Comparison of ENCODE assay signal across 18 cellular contexts in genomic region chr11:34907934-34908593, GRCh38. TPM values are rescaled to one million over a fixed set of nuclear protein-coding genes. Genes with fewer than 3 reads are reported as not detected.
A peak's percentile ranks its signal among the peaks of the same experiment; 100 is the strongest.
DNase-seq lines count a peak whose midpoint lies in the region; ATAC-seq, FAIRE-seq and TF ChIP-seq lines count a peak whose summit lies in the region.
"Had no signal": no experiment of that assay in that cellular context is flagged by ENCODE, and none has a peak within 500 bp of the region (broad histone marks: within the 10 kb centered on the region; RNA-seq: fewer than 3 reads in every experiment).

No MANE protein-coding gene starts in this region.

- ATAC-seq in GM21529 (IDR thresholded peaks at IDR 0.05; ENCODE audit: unreplicated experiment) (peak; percentile 60), HG03432 (IDR thresholded peaks at IDR 0.05; ENCODE audit: unreplicated experiment) (peak; percentile 76), GM12878 (peak; percentile 60), HG02623 (IDR thresholded peaks at IDR 0.05; ENCODE audit: unreplicated experiment) (no peak)
- ATAC-seq: natural killer cell treated with Interleukin-12 subunit alpha and Interleukin-12 subunit beta and Interleukin-15 and Interleukin-18, amount 100 ng/mL, for 72 hours had no signal

- TF ChIP-seq POLR2A in GM12878 (IDR thresholded peaks at IDR 0.05; ENCODE audit: low read depth, low read length): no peak

- no peak overlapping the region for H3K4me2 ChIP-seq in GM12878 (ENCODE audit: control insufficient read depth, insufficient read depth)
- no peak overlapping the region for H3K4me2 ChIP-seq in hepatocyte
- H3K4me2 ChIP-seq: smooth muscle cell had no signal

- H3K4me1 ChIP-seq in GM12878 (ENCODE audit: control insufficient read depth, insufficient read depth, low read length): peaks cover 4% of the 10 kb centered on the region; the same call in 1 of the 2 replicates
- peaks cover 4% of the 10 kb centered on the region for H3K4me1 ChIP-seq in left ventricle myocardium inferior
- H3K4me1 ChIP-seq in hepatocyte (ENCODE audit: insufficient read depth): no peaks in the 10 kb centered on the region

- 65% methylated on average over 3 of the region's 3 CpGs for WGBS in GM12878 (ENCODE audit: insufficient coverage, insufficient replicate concordance, low lambda C conversion rate, missing lambda C conversion rate)
- WGBS in hepatocyte (ENCODE audit: low lambda C conversion rate, missing lambda C conversion rate): 72% methylated on average over 3 of the region's 3 CpGs

- TF ChIP-seq CTCF in GM12865 (IDR thresholded peaks at IDR 0.05; ENCODE audit: insufficient read depth, low read depth, low read length, missing control alignments): no peak
- no peak for TF ChIP-seq CTCF in GM12878 (IDR thresholded peaks at IDR 0.05 in 2 of 3, conservative IDR thresholded peaks at IDR 0.05 in 1 of 3; ENCODE audit: control insufficient read depth in 2 of 3, extremely low read depth in 1 of 3, insufficient read depth in 1 of 3, low read depth in 3 of 3, low read length in 3 of 3)
- TF ChIP-seq CTCF in left ventricle myocardium inferior (IDR thresholded peaks at IDR 0.05; ENCODE audit: borderline replicate concordance): no peak
- TF ChIP-seq CTCF in hepatocyte (IDR thresholded peaks at IDR 0.05; ENCODE audit: poor library complexity): no peak

- H3K9me2 ChIP-seq in hepatocyte (replicated peaks; ENCODE audit: insufficient read depth): no peaks in the 10 kb centered on the region

- no TSS peak for BruUV-seq in GM12878 (replicated peaks; lab: Mats Ljungman, UMichigan)

- H2AFZ ChIP-seq in GM12878 (ENCODE audit: control insufficient read depth, low read depth, low read length) (no peak overlapping the region), hepatocyte (no peak overlapping the region)

- DNase-seq in GM12865 (ENCODE audit: low read depth) (peak; percentile 9), GM12878 (ENCODE audit: low read depth, low spot score) (no peak), left ventricle myocardium inferior (no peak), GM19238 (ENCODE audit: insufficient read length, low spot score) (no peak), hepatocyte (ENCODE audit: low spot score) (no peak)
- DNase-seq: activated B cell treated with CpG ODN at 0.5 μM for 24 hours; activated CD8-positive, alpha-beta memory T cell treated with anti-CD3 and anti-CD28 coated beads for 24 hours; caudate nucleus; effector memory CD4-positive, alpha-beta T cell; heart left ventricle; NCI-H2227 treated with DMSO at 0.1 percent for 48 hours; NK-92 treated with Interleukin-12 subunit alpha and Interleukin-12 subunit beta, amount 100 ng/mL, for 24 hours; testis had no signal

- no peak overlapping the region for H3K9ac ChIP-seq in GM12878 (ENCODE audit: control insufficient read depth, insufficient read depth, low read length)

- RAD21 ChIA-PET in GM12878 (lab: Charles Lee; ENCODE audit: unreplicated experiment): no interaction called here

- H3K4me3 ChIP-seq in GM12865 (ENCODE audit: low read depth, low read length) (no peak overlapping the region), GM12878 (no peak overlapping the region), left ventricle myocardium inferior (no peak overlapping the region), hepatocyte (no peak overlapping the region)
- H3K4me3 ChIP-seq: heart left ventricle, smooth muscle cell, testis had no signal

- intact Hi-C loops in GM12878 (cut with micrococcal nuclease; ENCODE audit: unreplicated experiment): no loop called here
- intact Hi-C loops in left ventricle myocardium inferior (cut with micrococcal nuclease): no loop called here

- no peaks in the 10 kb centered on the region for H4K20me1 ChIP-seq in GM12878 (ENCODE audit: control insufficient read depth, insufficient read depth)
- no peaks in the 10 kb centered on the region for H4K20me1 ChIP-seq in hepatocyte (ENCODE audit: insufficient read depth, poor library complexity, severe bottlenecking)

- CTCF ChIA-PET in GM12878 (lab: Yijun Ruan, JAX): interaction anchor here (1.4 kb wide), 1 partner anchor 8 kb away, joined by 6 read pairs; the partner anchor contains the start of genes APIP and PDHX

- POLR2A ChIA-PET in GM12878 (lab: Charles Lee): no interaction called here

- no peak overlapping the region for H3K27ac ChIP-seq in GM12878 (ENCODE audit: control insufficient read depth, insufficient read depth)
- no peak overlapping the region for H3K27ac ChIP-seq in left ventricle myocardium inferior (replicated peaks)
- H3K27ac ChIP-seq in hepatocyte: no peak overlapping the region
- H3K27ac ChIP-seq: heart left ventricle, testis had no signal

- TF ChIP-seq EP300 in GM12878 (IDR thresholded peaks at IDR 0.05; ENCODE audit: borderline replicate concordance in 1 of 2, control insufficient read depth in 1 of 2, low read depth in 2 of 2, low read length in 2 of 2): no peak

- TF ChIP-seq RAD21 in GM12878 (IDR thresholded peaks at IDR 0.05; ENCODE audit: insufficient read depth, low read depth, low read length): no peak

- SMC1A ChIA-PET in GM12878 (lab: Charles Lee; ENCODE audit: uncharacterized antibody, unreplicated experiment): interaction anchor here (0.6 kb wide), 1 partner anchor 67 kb away, joined by 3 read pairs; no protein-coding TSS in a partner anchor

- no peaks in the 10 kb centered on the region; the same call in 2 of the 3 replicates for H3K9me3 ChIP-seq in GM12878 (replicated peaks; ENCODE audit: control insufficient read depth, insufficient read depth, low read length)
- H3K9me3 ChIP-seq in left ventricle myocardium inferior (replicated peaks): no peaks in the 10 kb centered on the region
- H3K9me3 ChIP-seq in hepatocyte (ENCODE audit: low read depth): no peaks in the 10 kb centered on the region
- H3K9me3 ChIP-seq: heart left ventricle, testis had no signal

- H3K79me2 ChIP-seq in GM12878 (ENCODE audit: control insufficient read depth, insufficient read depth, low read length) (no peaks in the 10 kb centered on the region; the same call in 1 of the 2 replicates), hepatocyte (peaks cover 39% of the 10 kb centered on the region)

- no peaks in the 10 kb centered on the region for H3K27me3 ChIP-seq in GM12878 (replicated peaks in 1 of 2; ENCODE audit: control insufficient read depth in 2 of 2, insufficient read depth in 2 of 2, low read length in 1 of 2)
- H3K27me3 ChIP-seq in left ventricle myocardium inferior (ENCODE audit: low read depth): no peaks in the 10 kb centered on the region
- no peaks in the 10 kb centered on the region for H3K27me3 ChIP-seq in hepatocyte
- H3K27me3 ChIP-seq: heart left ventricle, testis had no signal

- in situ Hi-C loops in GM12878 (cut with MboI): no loop called here

- H3K36me3 ChIP-seq in GM12878 (ENCODE audit: control insufficient read depth in 2 of 2, insufficient read depth in 2 of 2, low read length in 1 of 2): no peaks in the 10 kb centered on the region
- H3K36me3 ChIP-seq in left ventricle myocardium inferior: peaks cover 3% of the 10 kb centered on the region
- no peaks in the 10 kb centered on the region for H3K36me3 ChIP-seq in hepatocyte (replicated peaks; ENCODE audit: insufficient read depth, low read depth)

- FAIRE-seq in GM12878 (lab: Jason Lieb, UNC): no peak

TF ChIP-seq in GM12878, 131 proteins besides CTCF, POLR2A, EP300 and RAD21 (continues in another document):
- TF ChIP-seq DPF2 (IDR thresholded peaks at IDR 0.05): no peak

RNA-seq across cellular contexts. Expression of gene APIP, which starts 8.1 kb away (rescaled TPM):
- 5.5 and 5.9 TPM in 2 replicates for total RNA-seq in GM12878 (2013; cell fraction: nucleolus; rRNA removed)
- 34.7 and 40.1 TPM in 2 replicates for total RNA-seq in GM12878 (2014; rRNA removed)
- 56.3 and 57.0 TPM in 2 replicates for total RNA-seq in GM12878 (2014; rRNA removed; fragmentation: Illumina TruSeq; extraction: Trizol)
- total RNA-seq in GM12878 (2021): 40.7 and 40.8 TPM in 2 replicates
- 15.5 TPM for polyA plus RNA-seq in GM12878 (2011; ENCODE audit: low read depth)
- 26.8 and 45.5 TPM in 2 replicates for polyA plus RNA-seq in GM12878 (2011; rRNA removed)
- 10.4 and 10.6 TPM in 2 replicates for polyA plus RNA-seq in GM12878 (2011; cell fraction: cytosol; rRNA removed)
- polyA plus RNA-seq in GM12878 (2011; cell fraction: nucleus; rRNA removed): 10.1 and 12.0 TPM in 2 replicates
- 27.0 and 28.1 TPM in 2 replicates for polyA plus RNA-seq in GM12878 (2012)
- 52.9 and 63.8 TPM in 2 replicates for polyA plus RNA-seq in GM12878 (2014; fragmentation: Illumina TruSeq; extraction: Trizol)
- 10 to 100 TPM; 85.4 to 87.1 TPM for polyA plus RNA-seq in GM12878 (2014; fragmentation: Nextera tagmentation; extraction: Ambion mirVana)
- 35.5 and 43.4 TPM in 2 replicates for polyA plus RNA-seq in GM12878 (2014; rRNA removed)
- 10 to 100 TPM; 52.6 to 59.4 TPM for polyA plus RNA-seq in GM12878 (2016; fragmentation: Nextera tagmentation; extraction: Ambion mirVana)
- polyA minus RNA-seq in GM12878 (2011; rRNA and poly(A)+ RNA removed): 4.1 and 6.0 TPM in 2 replicates
- 4.9 and 7.2 TPM in 2 replicates for polyA minus RNA-seq in GM12878 (2011; cell fraction: cytosol; rRNA and poly(A)+ RNA removed)
- polyA minus RNA-seq in GM12878 (2011; cell fraction: nucleus; rRNA and poly(A)+ RNA removed): 1.8 and 2.3 TPM in 2 replicates
- 24.3 TPM for total RNA-seq in left ventricle myocardium inferior
- 26.8 and 30.6 TPM in 2 replicates for total RNA-seq in hepatocyte
- 21.5 and 25.9 TPM in 2 replicates for polyA plus RNA-seq in hepatocyte

RNA-seq across cellular contexts. Expression of gene PDHX, which starts 8.4 kb away (rescaled TPM):
- 47.9 and 51.5 TPM in 2 replicates for total RNA-seq in GM12878 (2013; cell fraction: nucleolus; rRNA removed)
- total RNA-seq in GM12878 (2014; rRNA removed) (22.4 and 28.0 TPM in 2 replicates), GM12878 (2014; rRNA removed; fragmentation: Illumina TruSeq; extraction: Trizol) (27.6 and 29.8 TPM in 2 replicates), GM12878 (2021) (27.4 and 31.1 TPM in 2 replicates), left ventricle myocardium inferior (157 TPM), hepatocyte (44.8 TPM in 2 replicates)
- 11.6 TPM for polyA plus RNA-seq in GM12878 (2011; ENCODE audit: low read depth)
- polyA plus RNA-seq in GM12878 (2011; rRNA removed) (32.7 and 44.5 TPM in 2 replicates), GM12878 (2014; fragmentation: Illumina TruSeq; extraction: Trizol) (28.7 and 31.5 TPM in 2 replicates), GM12878 (2014; fragmentation: Nextera tagmentation; extraction: Ambion mirVana) (10 to 100 TPM; 21.9 to 24.5 TPM), GM12878 (2014; rRNA removed) (13.2 and 14.5 TPM in 2 replicates), GM12878 (2016; fragmentation: Nextera tagmentation; extraction: Ambion mirVana) (10 to 100 TPM; 38.9 to 41.9 TPM), hepatocyte (46.8 and 51.6 TPM in 2 replicates)
- 15.1 and 16.0 TPM in 2 replicates for polyA plus RNA-seq in GM12878 (2011; cell fraction: cytosol; rRNA removed)
- 10.1 and 13.1 TPM in 2 replicates for polyA plus RNA-seq in GM12878 (2011; cell fraction: nucleus; rRNA removed)
- polyA plus RNA-seq in GM12878 (2012): 13.1 and 17.5 TPM in 2 replicates
- polyA minus RNA-seq in GM12878 (2011; rRNA and poly(A)+ RNA removed): 21.8 and 22.2 TPM in 2 replicates
- 6.9 and 10.9 TPM in 2 replicates for polyA minus RNA-seq in GM12878 (2011; cell fraction: cytosol; rRNA and poly(A)+ RNA removed)
- polyA minus RNA-seq in GM12878 (2011; cell fraction: nucleus; rRNA and poly(A)+ RNA removed): 12.0 and 19.4 TPM in 2 replicates
